In genomic region chr6:138563650-138564049, GRCh38 we compare ENCODE assay signal across 2 cellular contexts.
TF ChIP-seq lines count a peak whose summit lies in the region.

No MANE protein-coding gene starts in this region.

TF ChIP-seq in HepG2, 621 proteins besides CTCF, POLR2A, EP300 and RAD21:
- TF ChIP-seq ZBTB14 (CRISPR knock-in tag; IDR thresholded peaks at IDR 0.05) (no peak), ZNF629 (CRISPR knock-in tag; conservative IDR thresholded peaks at IDR 0.05) (0 out of 2 replicates have a peak, but pooled peaks have one; percentile 17), BRCA1 (CRISPR knock-in tag; IDR thresholded peaks at IDR 0.05) (no peak), ZNF33A (CRISPR knock-in tag; IDR thresholded peaks at IDR 0.05; ENCODE audit: borderline replicate concordance) (no peak), SYNCRIP (IDR thresholded peaks at IDR 0.05; ENCODE audit: insufficient read depth, low read depth, low read length) (no peak), PRMT3 (CRISPR knock-in tag; IDR thresholded peaks at IDR 0.05; ENCODE audit: borderline replicate concordance, low read depth) (no peak), ZBTB42 (CRISPR knock-in tag; IDR thresholded peaks at IDR 0.05) (no peak), SSRP1 (CRISPR knock-in tag; IDR thresholded peaks at IDR 0.05) (no peak), PPARG (CRISPR knock-in tag; conservative IDR thresholded peaks at IDR 0.05) (peak; percentile 29; the same call in 1 of the 2 replicates), MATR3 (CRISPR knock-in tag; IDR thresholded peaks at IDR 0.05) (no peak), ZBTB26 (CRISPR knock-in tag; IDR thresholded peaks at IDR 0.05; ENCODE audit: borderline replicate concordance) (no peak), JUND (CRISPR knock-in tag; IDR thresholded peaks at IDR 0.05) (no peak), ZNF136 (CRISPR knock-in tag; IDR thresholded peaks at IDR 0.05; ENCODE audit: low read depth) (no peak)

TF ChIP-seq in H1, 55 proteins besides CTCF, POLR2A, EP300 and RAD21:
- no peak for TF ChIP-seq YY1 (IDR thresholded peaks at IDR 0.05; ENCODE audit: low read depth, low read length)
- no peak for TF ChIP-seq GTF2F1 (IDR thresholded peaks at IDR 0.05; ENCODE audit: borderline replicate concordance, low read depth, low read length)
- 0 out of 2 replicates have a peak, but pooled peaks have one; percentile 21 for TF ChIP-seq USF2 (IDR thresholded peaks at IDR 0.05; ENCODE audit: low read length)
TF ChIP-seq in H1: peak in this region for 1.
